Comparison of ENCODE assay signal across 19 cellular contexts in the genomic region with DNA sequence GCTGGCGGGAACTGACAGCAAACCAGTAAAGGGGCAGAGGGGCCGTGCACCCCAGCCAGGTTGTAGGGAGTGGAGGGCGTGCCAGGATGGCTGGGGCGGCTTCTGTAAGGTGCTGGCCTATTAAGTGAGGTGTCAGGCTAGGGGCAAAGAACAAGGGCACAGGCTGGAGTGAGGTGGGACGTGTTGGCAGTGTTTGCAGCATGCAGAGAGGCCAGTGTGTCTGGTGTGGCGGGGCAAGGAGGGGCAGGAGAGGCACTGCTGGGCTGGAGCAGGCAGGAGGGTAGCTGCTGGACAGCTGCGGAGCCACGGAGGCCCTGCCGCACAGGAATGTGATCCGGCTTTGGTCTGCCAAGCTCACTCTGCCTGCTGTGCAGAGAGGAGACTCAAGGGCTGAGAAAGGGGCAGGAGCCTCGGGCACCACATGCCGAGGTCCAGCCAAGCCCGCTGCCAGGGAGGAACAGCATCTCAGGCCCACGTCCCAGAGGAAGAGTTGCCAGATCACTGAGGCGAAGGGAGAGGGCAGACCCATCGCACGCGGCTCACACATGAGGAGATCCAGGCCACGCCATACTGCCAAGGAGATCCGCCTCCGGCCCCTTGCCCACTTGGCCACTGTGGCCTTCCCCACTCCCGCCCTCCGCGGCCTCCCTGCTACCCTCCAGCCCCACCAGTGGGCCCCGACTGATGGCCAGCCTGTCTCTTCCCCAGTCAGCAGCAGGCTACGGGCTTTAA. TPM values are rescaled to one million over a fixed set of nuclear protein-coding genes. Genes with fewer than 3 reads are reported as not detected.
DNase-seq lines count a peak whose midpoint lies in the region; ATAC-seq and TF ChIP-seq lines count a peak whose summit lies in the region.
"Had no signal": no experiment of that assay in that cellular context is flagged by ENCODE, and none has a peak within 500 bp of the region (broad histone marks: within the 10 kb centered on the region; RNA-seq: fewer than 3 reads in every experiment).

No MANE protein-coding gene starts in this region.

- CTCF ChIA-PET in activated naive CD4-positive, alpha-beta T cell treated with anti-CD3 and anti-CD28 coated beads, Interleukin-2, amount 10 ng/mL, durations not matched to agents 7 days and 5 days (lab: Charles Lee), result interaction anchor here (0.7 kb wide), 1 partner anchor 55 kb away, joined by 3 read pairs; no protein-coding TSS in a partner anchor

- no peaks in the 10 kb centered on the region for H3K36me3 Mint-ChIP-seq in activated naive CD4-positive, alpha-beta T cell treated with anti-CD3 and anti-CD28 coated beads, Interleukin-2, amount 10 ng/mL, durations not matched to agents 7 days and 5 days
- peaks cover 54% of the 10 kb centered on the region for H3K36me3 Mint-ChIP-seq in chondrocyte (ENCODE audit: low read depth)

- no peaks in the 10 kb centered on the region for H3K4me1 Mint-ChIP-seq in activated naive CD4-positive, alpha-beta T cell treated with anti-CD3 and anti-CD28 coated beads, Interleukin-2, amount 10 ng/mL, durations not matched to agents 7 days and 5 days
- H3K4me1 Mint-ChIP-seq in chondrocyte (ENCODE audit: low read depth), result no peaks in the 10 kb centered on the region
- H3K4me1 Mint-ChIP-seq: B cell had no signal

- DNase-seq in activated naive CD4-positive, alpha-beta T cell treated with anti-CD3 and anti-CD28 coated beads, Interleukin-2, amount 10 ng/mL, durations not matched to agents 7 days and 5 days, result no peak
- no peak for DNase-seq in activated naive CD4-positive, alpha-beta T cell (lab: John Stamatoyannopoulos, UW)
- peak; percentile 87 for DNase-seq in chondrocyte (ENCODE audit: low spot score)
- peak; percentile 76 for DNase-seq in posterior vena cava (ENCODE audit: low spot score)
- no peak for DNase-seq in SKM-1 treated with dmso at 0.1 percent for 144 hours (lab: John Stamatoyannopoulos, UW; ENCODE audit: unreplicated experiment)
- no peak for DNase-seq in NCI-H345 treated with DMSO at 0.1 percent for 48 hours (lab: John Stamatoyannopoulos, UW; ENCODE audit: unreplicated experiment)
- DNase-seq in stimulated activated naive CD4-positive, alpha-beta T cell treated with Interleukin-2 at 50 U/mL for 16 hours (lab: John Stamatoyannopoulos, UW), result no peak
- DNase-seq: Caco-2; CD4-positive, alpha-beta T cell; GDM1; H7; NCI-H1436; NCI-H1930; NCI-H345; NCI-H526; PC-9; SJCRH30 had no signal

- no peak overlapping the region for H3K4me3 Mint-ChIP-seq in activated naive CD4-positive, alpha-beta T cell treated with anti-CD3 and anti-CD28 coated beads, Interleukin-2, amount 10 ng/mL, durations not matched to agents 7 days and 5 days
- no peak overlapping the region for H3K4me3 Mint-ChIP-seq in chondrocyte (ENCODE audit: unreplicated experiment)
- H3K4me3 Mint-ChIP-seq: B cell; CD4-positive, alpha-beta T cell had no signal

- H3K9me3 Mint-ChIP-seq in activated naive CD4-positive, alpha-beta T cell treated with anti-CD3 and anti-CD28 coated beads, Interleukin-2, amount 10 ng/mL, durations not matched to agents 7 days and 5 days, result no peaks in the 10 kb centered on the region
- H3K9me3 Mint-ChIP-seq in chondrocyte (ENCODE audit: low read depth), result no peaks in the 10 kb centered on the region
- H3K9me3 Mint-ChIP-seq: CD4-positive, alpha-beta T cell had no signal

- TF ChIP-seq CTCF in chondrocyte (IDR thresholded peaks at IDR 0.05), result no peak

- H3K27me3 Mint-ChIP-seq in activated naive CD4-positive, alpha-beta T cell treated with anti-CD3 and anti-CD28 coated beads, Interleukin-2, amount 10 ng/mL, durations not matched to agents 7 days and 5 days, result peaks cover 4% of the 10 kb centered on the region
- H3K27me3 Mint-ChIP-seq in chondrocyte (ENCODE audit: low read depth), result no peaks in the 10 kb centered on the region
- H3K27me3 Mint-ChIP-seq: B cell; CD4-positive, alpha-beta T cell had no signal

- intact Hi-C loops in posterior vena cava (cut with DNase I), result no loop called here

- no peak for ATAC-seq in GM18870 (IDR thresholded peaks at IDR 0.05; ENCODE audit: unreplicated experiment)

- peak overlapping the region; percentile 58 for H3K27ac Mint-ChIP-seq in activated naive CD4-positive, alpha-beta T cell treated with anti-CD3 and anti-CD28 coated beads, Interleukin-2, amount 10 ng/mL, durations not matched to agents 7 days and 5 days
- H3K27ac Mint-ChIP-seq in chondrocyte (ENCODE audit: unreplicated experiment), result no peak overlapping the region
- H3K27ac Mint-ChIP-seq: B cell; CD4-positive, alpha-beta T cell had no signal

RNA-seq across cellular contexts. Expression of a gene that starts 46.8 kb away (rescaled TPM):
- total RNA-seq in chondrocyte (0.30 to 0.38 TPM in 2 of 3 replicates, not detected in the other), posterior vena cava (under 1 TPM in 1 of 2 donors, not detected in 1; 0.10 TPM)
- total RNA-seq: SJCRH30 had no signal

Comparison
In these comparisons a context has a peak if more than half of its experiments do, and no peak if none do; other contexts are left out.
1. DNase-seq: peak in chondrocyte (single experiment) and posterior vena cava (single experiment); none in activated naive CD4-positive, alpha-beta T cell treated with anti-CD3 and anti-CD28 coated beads, Interleukin-2, amount 10 ng/mL, durations not matched to agents 7 days and 5 days (single experiment), activated naive CD4-positive, alpha-beta T cell (0 of 4), SKM-1 treated with dmso at 0.1 percent for 144 hours (single experiment), NCI-H345 treated with DMSO at 0.1 percent for 48 hours (single experiment) and stimulated activated naive CD4-positive, alpha-beta T cell treated with Interleukin-2 at 50 U/mL for 16 hours (single experiment).